Comparison of ENCODE assay signal across 2 cellular contexts in the genomic region with DNA sequence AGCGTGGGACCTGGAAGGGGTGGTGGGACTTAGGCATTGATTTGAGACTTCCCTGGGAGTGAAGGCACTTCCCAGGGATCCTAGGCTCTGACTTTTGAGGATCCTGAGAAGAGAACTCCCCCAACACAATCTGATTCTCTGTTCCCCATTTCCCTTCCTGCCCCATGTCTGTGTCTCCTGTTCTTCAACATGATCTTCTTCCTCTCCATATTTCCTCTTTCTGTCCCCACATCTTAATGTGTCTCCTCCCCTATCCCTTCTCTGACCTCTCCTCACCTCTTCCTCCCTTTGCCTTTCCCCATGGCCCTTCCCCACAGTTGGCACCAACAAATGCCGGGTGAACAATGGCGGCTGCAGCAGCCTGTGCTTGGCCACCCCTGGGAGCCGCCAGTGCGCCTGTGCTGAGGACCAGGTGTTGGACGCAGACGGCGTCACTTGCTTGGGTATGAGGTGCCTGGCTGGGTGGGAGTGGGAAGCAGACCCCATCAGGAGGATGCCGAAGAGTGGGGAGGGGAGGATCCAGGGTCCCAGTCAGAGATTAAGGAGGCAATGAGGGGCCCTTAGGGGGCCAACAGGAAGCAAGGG.
A peak's percentile ranks its signal among the peaks of the same experiment; 100 is the strongest.
TF ChIP-seq lines count a peak whose summit lies in the region.

No MANE protein-coding gene starts in this region.

TF ChIP-seq in K562, 482 proteins besides CTCF, POLR2A, EP300 and RAD21:
- TF ChIP-seq RFX1 (IDR thresholded peaks at IDR 0.05) (peak; percentile 4), ZNF589 (CRISPR knock-in tag; IDR thresholded peaks at IDR 0.05; ENCODE audit: low read depth) (no peak), NRF1 (conservative IDR thresholded peaks at IDR 0.05 in 1 of 2, IDR thresholded peaks at IDR 0.05 in 1 of 2) (0 out of 4 replicates have a peak, but pooled peaks of 1 of the 2 experiments have one; percentile 7), U2AF1 (optimal IDR thresholded peaks at IDR 0.05; ENCODE audit: low read depth, low read length) (no peak)

TF ChIP-seq in SK-N-SH treated with all-trans-retinoic acid at 6 μM for 48 hours, 23 proteins besides CTCF, POLR2A, EP300 and RAD21:
- no peak for TF ChIP-seq ISL1 (CRISPR knock-in tag; IDR thresholded peaks at IDR 0.05)
- TF ChIP-seq OSR1 (CRISPR knock-in tag; IDR thresholded peaks at IDR 0.05): no peak
- no peak for TF ChIP-seq SNAI2 (CRISPR knock-in tag; IDR thresholded peaks at IDR 0.05)
- no peak for TF ChIP-seq ARNTL (CRISPR knock-in tag; IDR thresholded peaks at IDR 0.05; ENCODE audit: borderline replicate concordance, low read depth)
- no peak for TF ChIP-seq RARB (CRISPR knock-in tag; IDR thresholded peaks at IDR 0.05)
- no peak for TF ChIP-seq ZNF70 (CRISPR knock-in tag; IDR thresholded peaks at IDR 0.05)
- TF ChIP-seq, protein P1, sequence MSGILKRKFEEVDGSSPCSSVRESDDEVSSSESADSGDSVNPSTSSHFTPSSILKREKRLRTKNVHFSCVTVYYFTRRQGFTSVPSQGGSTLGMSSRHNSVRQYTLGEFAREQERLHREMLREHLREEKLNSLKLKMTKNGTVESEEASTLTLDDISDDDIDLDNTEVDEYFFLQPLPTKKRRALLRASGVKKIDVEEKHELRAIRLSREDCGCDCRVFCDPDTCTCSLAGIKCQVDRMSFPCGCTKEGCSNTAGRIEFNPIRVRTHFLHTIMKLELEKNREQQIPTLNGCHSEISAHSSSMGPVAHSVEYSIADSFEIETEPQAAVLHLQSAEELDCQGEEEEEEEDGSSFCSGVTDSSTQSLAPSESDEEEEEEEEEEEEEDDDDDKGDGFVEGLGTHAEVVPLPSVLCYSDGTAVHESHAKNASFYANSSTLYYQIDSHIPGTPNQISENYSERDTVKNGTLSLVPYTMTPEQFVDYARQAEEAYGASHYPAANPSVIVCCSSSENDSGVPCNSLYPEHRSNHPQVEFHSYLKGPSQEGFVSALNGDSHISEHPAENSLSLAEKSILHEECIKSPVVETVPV (CRISPR knock-in tag; IDR thresholded peaks at IDR 0.05): no peak
- TF ChIP-seq, protein P2, sequence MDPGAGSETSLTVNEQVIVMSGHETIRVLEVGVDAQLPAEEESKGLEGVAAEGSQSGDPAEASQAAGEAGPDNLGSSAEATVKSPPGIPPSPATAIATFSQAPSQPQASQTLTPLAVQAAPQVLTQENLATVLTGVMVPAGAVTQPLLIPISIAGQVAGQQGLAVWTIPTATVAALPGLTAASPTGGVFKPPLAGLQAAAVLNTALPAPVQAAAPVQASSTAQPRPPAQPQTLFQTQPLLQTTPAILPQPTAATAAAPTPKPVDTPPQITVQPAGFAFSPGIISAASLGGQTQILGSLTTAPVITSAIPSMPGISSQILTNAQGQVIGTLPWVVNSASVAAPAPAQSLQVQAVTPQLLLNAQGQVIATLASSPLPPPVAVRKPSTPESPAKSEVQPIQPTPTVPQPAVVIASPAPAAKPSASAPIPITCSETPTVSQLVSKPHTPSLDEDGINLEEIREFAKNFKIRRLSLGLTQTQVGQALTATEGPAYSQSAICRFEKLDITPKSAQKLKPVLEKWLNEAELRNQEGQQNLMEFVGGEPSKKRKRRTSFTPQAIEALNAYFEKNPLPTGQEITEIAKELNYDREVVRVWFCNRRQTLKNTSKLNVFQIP (CRISPR knock-in tag; IDR thresholded peaks at IDR 0.05; ENCODE audit: borderline replicate concordance, low read depth): no peak
- no peak for TF ChIP-seq BACH2 (CRISPR knock-in tag; IDR thresholded peaks at IDR 0.05; ENCODE audit: borderline replicate concordance)
- no peak for TF ChIP-seq ESRRG (CRISPR knock-in tag; IDR thresholded peaks at IDR 0.05)
- TF ChIP-seq, protein P3, sequence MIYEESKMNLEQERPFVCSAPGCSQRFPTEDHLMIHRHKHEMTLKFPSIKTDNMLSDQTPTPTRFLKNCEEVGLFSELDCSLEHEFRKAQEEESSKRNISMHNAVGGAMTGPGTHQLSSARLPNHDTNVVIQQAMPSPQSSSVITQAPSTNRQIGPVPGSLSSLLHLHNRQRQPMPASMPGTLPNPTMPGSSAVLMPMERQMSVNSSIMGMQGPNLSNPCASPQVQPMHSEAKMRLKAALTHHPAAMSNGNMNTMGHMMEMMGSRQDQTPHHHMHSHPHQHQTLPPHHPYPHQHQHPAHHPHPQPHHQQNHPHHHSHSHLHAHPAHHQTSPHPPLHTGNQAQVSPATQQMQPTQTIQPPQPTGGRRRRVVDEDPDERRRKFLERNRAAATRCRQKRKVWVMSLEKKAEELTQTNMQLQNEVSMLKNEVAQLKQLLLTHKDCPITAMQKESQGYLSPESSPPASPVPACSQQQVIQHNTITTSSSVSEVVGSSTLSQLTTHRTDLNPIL (CRISPR knock-in tag; IDR thresholded peaks at IDR 0.05; ENCODE audit: low read depth): no peak
TF ChIP-seq in SK-N-SH treated with all-trans-retinoic acid at 6 μM for 48 hours: peak in this region for 0.
